In the genomic region with DNA sequence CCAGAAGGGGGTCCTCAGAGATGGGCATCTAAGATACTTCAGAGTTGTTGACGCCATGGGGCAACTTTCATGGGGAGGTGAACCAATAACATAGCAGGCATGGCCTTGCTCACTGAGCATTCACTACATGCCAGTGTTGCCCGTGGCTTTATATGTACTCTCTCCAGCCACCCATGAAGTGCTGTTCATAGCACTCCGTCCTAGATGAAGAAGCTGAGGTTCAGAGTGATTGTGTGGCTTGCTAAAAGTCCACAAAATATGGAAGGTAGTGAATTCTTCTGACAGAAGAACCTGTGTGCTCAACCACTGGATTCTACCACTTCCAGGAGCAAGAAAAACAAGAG, we compare ENCODE assay signal across 8 cellular contexts. TPM values are rescaled to one million over a fixed set of nuclear protein-coding genes. Genes with fewer than 3 reads are reported as not detected.
A peak's percentile ranks its signal among the peaks of the same experiment; 100 is the strongest.
DNase-seq lines count a peak whose midpoint lies in the region; ATAC-seq, FAIRE-seq and TF ChIP-seq lines count a peak whose summit lies in the region.

No MANE protein-coding gene starts in this region.

- no peaks in the 10 kb centered on the region for H3K27me3 ChIP-seq in right atrium auricular region
- H3K27me3 ChIP-seq in Karpas-422 (ENCODE audit: low read length) = no peaks in the 10 kb centered on the region

- H3K4me1 ChIP-seq in right atrium auricular region = peaks cover 0 to 31% of the 10 kb centered on the region in 2 donors
- peaks cover 70% of the 10 kb centered on the region for H3K4me1 ChIP-seq in Karpas-422 (ENCODE audit: low read length)
- H3K4me1 ChIP-seq in kidney (ENCODE audit: control insufficient read depth in 1 of 2, insufficient read depth in 1 of 2, low read depth in 1 of 2, low read length in 2 of 2) = peaks cover 26 to 38% of the 10 kb centered on the region in 2 donors
- no peaks in the 10 kb centered on the region for H3K4me1 ChIP-seq in urinary bladder (ENCODE audit: insufficient read depth)

- no peaks in the 10 kb centered on the region for H4K20me1 ChIP-seq in Karpas-422 (ENCODE audit: insufficient read depth, low read depth, low read length)

- FAIRE-seq in kidney (lab: Jason Lieb, UNC) = no peak

- TF ChIP-seq CTCF in right atrium auricular region (IDR thresholded peaks at IDR 0.05) = no peak
- TF ChIP-seq CTCF in kidney (IDR thresholded peaks at IDR 0.05; ENCODE audit: borderline replicate concordance, extremely low read depth, insufficient read depth) = no peak

- H3K9me3 ChIP-seq in right atrium auricular region (no peaks in the 10 kb centered on the region), Karpas-422 (ENCODE audit: low read length) (no peaks in the 10 kb centered on the region), kidney (ENCODE audit: control insufficient read depth in 1 of 2, low read length in 2 of 2) (no peaks in the 10 kb centered on the region)

- H3K9ac ChIP-seq in Karpas-422 (ENCODE audit: low read length) = peak overlapping the region; percentile 68
- H3K9ac ChIP-seq in kidney (ENCODE audit: low read length in 2 of 2) = no peak overlapping the region

- ATAC-seq in left cardiac atrium = no peak

- no peak overlapping the region for H2AFZ ChIP-seq in Karpas-422 (ENCODE audit: low read length)

- H3K9me2 ChIP-seq in Karpas-422 (replicated peaks; ENCODE audit: insufficient read depth, low read length) = no peaks in the 10 kb centered on the region

- H3K36me3 ChIP-seq in right atrium auricular region (no peaks in the 10 kb centered on the region), Karpas-422 (ENCODE audit: insufficient read depth, low read length) (no peaks in the 10 kb centered on the region), kidney (ENCODE audit: control insufficient read depth in 1 of 2, insufficient read depth in 2 of 2, low read length in 2 of 2) (no peaks in the 10 kb centered on the region), urinary bladder (ENCODE audit: insufficient read depth) (no peaks in the 10 kb centered on the region)

- H3K79me2 ChIP-seq in Karpas-422 (ENCODE audit: low read length) = peaks cover 21% of the 10 kb centered on the region

- H3K4me3 ChIP-seq in right atrium auricular region (no peak overlapping the region), Karpas-422 (ENCODE audit: low read length) (peak overlapping the region; percentile 48), kidney (ENCODE audit: low read length in 2 of 2) (no peak overlapping the region), urinary bladder (ENCODE audit: low read depth, low read length) (no peak overlapping the region)

- H3K27ac ChIP-seq in right atrium auricular region (peak overlapping the region; percentile 57 to 72), Karpas-422 (ENCODE audit: low read length) (peak overlapping the region; percentile 97), kidney (ENCODE audit: low read depth in 2 of 2, low read length in 2 of 2) (peak overlapping the region; percentile 75 to 79), urinary bladder (ENCODE audit: low read depth) (peak overlapping the region; percentile 34)

- DNase-seq in right atrium auricular region (ENCODE audit: low spot score) (no peak), left cardiac atrium (no peak), Karpas-422 (no peak), kidney (no peak), dermis blood vessel endothelial cell (no peak), nucleus accumbens (lab: John Stamatoyannopoulos, UW) (no peak), NCI-H187 treated with DMSO at 0.1 percent for 48 hours (lab: John Stamatoyannopoulos, UW) (no peak)

- WGBS in urinary bladder = 73% methylated on average over 3 of the region's 3 CpGs

- intact Hi-C loops in left cardiac atrium (cut with DNase I) = no loop called here
- intact Hi-C loops in kidney (cut with DNase I) = no loop called here

- H3K4me2 ChIP-seq in Karpas-422 (ENCODE audit: low read depth, low read length, poor library complexity, severe bottlenecking) = peak overlapping the region; percentile 69

RNA-seq across cellular contexts. Expression of a gene that starts 9.8 kb away (rescaled TPM):
- 10 to 100 TPM; 22.1 to 31.6 TPM for total RNA-seq in right atrium auricular region
- 10 to 100 TPM; 26.2 to 41.2 TPM for total RNA-seq in left cardiac atrium
- total RNA-seq in Karpas-422 (2014; rRNA removed; shearing (Covaris generic); ENCODE audit: low replicate concordance) = 40.4 and 65.1 TPM in 2 replicates
- total RNA-seq in kidney = 190 TPM
- 28.7 TPM for polyA plus RNA-seq in kidney (ENCODE audit: insufficient read depth, low read depth, low replicate concordance)
- total RNA-seq in urinary bladder = 39.3 TPM
- polyA plus RNA-seq in urinary bladder = 60.8 TPM
- 6.3 and 9.4 TPM in 2 replicates for total RNA-seq in dermis blood vessel endothelial cell

RNA-seq across cellular contexts. Expression of a gene that starts 42.4 kb away (rescaled TPM):
- total RNA-seq in right atrium auricular region (10 to 100 TPM; 24.9 to 31.1 TPM), left cardiac atrium (10 to 100 TPM; 53.2 to 55.0 TPM), kidney (158 TPM), urinary bladder (17.9 TPM), dermis blood vessel endothelial cell (22.5 and 26.2 TPM in 2 replicates)
- 42.1 and 64.5 TPM in 2 replicates for total RNA-seq in Karpas-422 (2014; rRNA removed; shearing (Covaris generic); ENCODE audit: low replicate concordance)
- polyA plus RNA-seq in kidney (ENCODE audit: insufficient read depth, low read depth, low replicate concordance) (321 TPM), urinary bladder (84.7 TPM)

RNA-seq across cellular contexts. Expression of a gene that starts 42.7 kb away (rescaled TPM):
- total RNA-seq in right atrium auricular region = 10 to 100 TPM in 1 of 2 donors, 1 to 10 TPM in 1; 8.6 to 16.1 TPM
- 10 to 100 TPM in 1 of 2 donors, 1 to 10 TPM in 1; 9.4 to 11.9 TPM for total RNA-seq in left cardiac atrium
- 7.8 and 11.2 TPM in 2 replicates for total RNA-seq in Karpas-422 (2014; rRNA removed; shearing (Covaris generic); ENCODE audit: low replicate concordance)
- 15.3 TPM for total RNA-seq in kidney
- 4.8 TPM for polyA plus RNA-seq in kidney (ENCODE audit: insufficient read depth, low read depth, low replicate concordance)
- total RNA-seq in urinary bladder = 6.6 TPM
- polyA plus RNA-seq in urinary bladder = 3.6 TPM
- total RNA-seq in dermis blood vessel endothelial cell = 11.7 and 13.6 TPM in 2 replicates

RNA-seq across cellular contexts. Expression of a gene that starts 58.0 kb away (rescaled TPM):
- total RNA-seq in right atrium auricular region (not detected), left cardiac atrium (not detected), kidney (0.54 TPM), urinary bladder (not detected), dermis blood vessel endothelial cell (0.09 and 0.17 TPM in 2 replicates)
- total RNA-seq in Karpas-422 (2014; rRNA removed; shearing (Covaris generic); ENCODE audit: low replicate concordance) = 0.40 TPM in 1 of 2 replicates, not detected in the other
- polyA plus RNA-seq in kidney (ENCODE audit: insufficient read depth, low read depth, low replicate concordance) (0.88 TPM), urinary bladder (0.05 TPM)

Comparison
In these comparisons a context has a peak if more than half of its experiments do, and no peak if none do; other contexts are left out.
1. H3K27ac ChIP-seq: peak in every context shown above with its lines; median percentile 97 in Karpas-422; 77 in kidney; 64 in right atrium auricular region; 34 in urinary bladder.